In the genomic region with DNA sequence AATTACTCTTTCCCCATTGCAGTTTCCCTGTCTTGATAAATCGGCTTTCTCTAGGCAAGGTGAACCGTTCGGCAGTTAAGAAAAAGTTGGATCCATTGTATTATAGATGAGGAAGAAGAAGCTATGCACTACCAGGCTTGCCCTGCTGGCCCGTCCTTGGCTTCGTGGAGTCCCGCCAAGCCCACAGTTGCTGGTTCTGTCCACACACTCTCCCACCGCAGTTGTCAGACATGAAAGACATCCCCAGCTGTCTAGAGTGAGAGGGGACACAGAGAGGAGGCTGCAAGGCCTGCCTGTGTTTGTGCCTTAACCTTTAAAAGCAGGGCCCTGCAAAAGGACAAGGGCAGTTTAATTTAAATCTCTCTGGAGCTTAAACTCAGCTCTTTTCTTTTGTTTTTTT, we compare ENCODE assay signal across 19 cellular contexts. TPM values are rescaled to one million over a fixed set of nuclear protein-coding genes. Genes with fewer than 3 reads are reported as not detected.
DNase-seq lines count a peak whose midpoint lies in the region; ATAC-seq, FAIRE-seq and TF ChIP-seq lines count a peak whose summit lies in the region.
"Had no signal": no experiment of that assay in that cellular context is flagged by ENCODE, and none has a peak within 500 bp of the region (broad histone marks: within the 10 kb centered on the region; RNA-seq: fewer than 3 reads in every experiment).

No MANE protein-coding gene starts in this region.

- H3K36me3 ChIP-seq in liver (ENCODE audit: control insufficient read depth in 4 of 4, insufficient read depth in 3 of 4, low read depth in 1 of 4, low read length in 3 of 4) (no peaks in the 10 kb centered on the region), HepG2 (replicated peaks in 1 of 2; ENCODE audit: control insufficient read depth in 1 of 2, insufficient read depth in 2 of 2, low read length in 2 of 2) (no peaks in the 10 kb centered on the region)
- H3K36me3 ChIP-seq: tibial artery had no signal

- no peaks in the 10 kb centered on the region for H4K20me1 ChIP-seq in HepG2 (ENCODE audit: insufficient read depth, low read length)

- H3K4me1 Mint-ChIP-seq in WTC11, result peaks cover 44% of the 10 kb centered on the region
- H3K4me1 Mint-ChIP-seq in stimulated activated memory B cell treated with anti-CD40 and anti-IgM and Interleukin-4, amounts not matched to agents 10 μg/mL and 1 μg/mL and 100 μg/mL, for 72 hours, result peaks cover 34% of the 10 kb centered on the region

- no peak overlapping the region for H3K27ac Mint-ChIP-seq in WTC11
- H3K27ac Mint-ChIP-seq in stimulated activated memory B cell treated with anti-CD40 and anti-IgM and Interleukin-4, amounts not matched to agents 10 μg/mL and 1 μg/mL and 100 μg/mL, for 72 hours, result peak overlapping the region; percentile 64
- H3K27ac Mint-ChIP-seq: dendritic cell treated with granulocyte-macrophage colony-stimulating factor and Interleukin-4, amounts not matched to agents 40 ng/mL and 50 ng/mL, for 4 days; progenitor cell of endocrine pancreas had no signal

- H3K9me3 Mint-ChIP-seq in WTC11, result peaks cover under 1% of the 10 kb centered on the region; the same call in 1 of the 2 replicates
- H3K9me3 Mint-ChIP-seq in stimulated activated memory B cell treated with anti-CD40 and anti-IgM and Interleukin-4, amounts not matched to agents 10 μg/mL and 1 μg/mL and 100 μg/mL, for 72 hours, result no peaks in the 10 kb centered on the region
- H3K9me3 Mint-ChIP-seq: dendritic cell treated with granulocyte-macrophage colony-stimulating factor and Interleukin-4, amounts not matched to agents 40 ng/mL and 50 ng/mL, for 4 days; naive thymus-derived CD4-positive, alpha-beta T cell; stimulated activated naive B cell treated with anti-CD40 and anti-IgM and Interleukin-4, amounts not matched to agents 10 μg/mL and 1 μg/mL and 100 μg/mL, for 72 hours had no signal

- no peaks in the 10 kb centered on the region for H3K36me3 Mint-ChIP-seq in WTC11
- no peaks in the 10 kb centered on the region for H3K36me3 Mint-ChIP-seq in stimulated activated memory B cell treated with anti-CD40 and anti-IgM and Interleukin-4, amounts not matched to agents 10 μg/mL and 1 μg/mL and 100 μg/mL, for 72 hours
- H3K36me3 Mint-ChIP-seq: naive thymus-derived CD4-positive, alpha-beta T cell; stimulated activated naive B cell treated with anti-CD40 and anti-IgM and Interleukin-4, amounts not matched to agents 10 μg/mL and 1 μg/mL and 100 μg/mL, for 72 hours had no signal

- no peak overlapping the region for H3K4me2 ChIP-seq in HepG2 (ENCODE audit: low read depth, low read length)

- in situ Hi-C loops in HepG2 (cut with HindIII; ENCODE audit: extremely low pct_ligation_motif_present, low pct_unique_long_range_greater_than_20kb), result no loop called here

- H3K9ac ChIP-seq in liver (ENCODE audit: low read depth in 1 of 2, low read length in 2 of 2) (no peak overlapping the region), HepG2 (ENCODE audit: insufficient read depth, low read depth, low read length) (no peak overlapping the region)

- no peaks in the 10 kb centered on the region for H3K27me3 Mint-ChIP-seq in WTC11 (ENCODE audit: low read depth)
- H3K27me3 Mint-ChIP-seq in stimulated activated memory B cell treated with anti-CD40 and anti-IgM and Interleukin-4, amounts not matched to agents 10 μg/mL and 1 μg/mL and 100 μg/mL, for 72 hours, result no peaks in the 10 kb centered on the region
- H3K27me3 Mint-ChIP-seq: dendritic cell treated with granulocyte-macrophage colony-stimulating factor and Interleukin-4, amounts not matched to agents 40 ng/mL and 50 ng/mL, for 4 days; naive thymus-derived CD4-positive, alpha-beta T cell; progenitor cell of endocrine pancreas; stimulated activated naive B cell treated with anti-CD40 and anti-IgM and Interleukin-4, amounts not matched to agents 10 μg/mL and 1 μg/mL and 100 μg/mL, for 72 hours had no signal

- H3K9me3 ChIP-seq in liver (ENCODE audit: control insufficient read depth in 4 of 4, low read length in 3 of 4) (no peaks in the 10 kb centered on the region), HepG2 (ENCODE audit: low read length) (no peaks in the 10 kb centered on the region)
- H3K9me3 ChIP-seq: Caco-2, tibial artery had no signal

- CTCF ChIA-PET in HepG2 (lab: Yijun Ruan, JAX; ENCODE audit: low intra/inter-chr PET ratio, low total read pairs), result no interaction called here
- CTCF ChIA-PET in WTC11 (lab: Charles Lee), result interaction anchor here (1.6 to 1.9 kb wide), 2 partner anchors 9 to 47 kb away, joined by 7 read pairs; partner anchors contain the start of gene PLCL2

- TF ChIP-seq POLR2A in HepG2 (IDR thresholded peaks at IDR 0.05; ENCODE audit: insufficient read depth in 1 of 2, low read depth in 2 of 2, low read length in 2 of 2), result no peak

- H3K79me2 ChIP-seq in HepG2 (ENCODE audit: insufficient read depth, low read length), result no peaks in the 10 kb centered on the region

- BruUV-seq in HepG2 (replicated peaks; lab: Mats Ljungman, UMichigan), result no TSS peak

- DNase-seq in HepG2 (ENCODE audit: low spot score) (no peak), WTC11 (ENCODE audit: low spot score) (no peak), left lobe of liver (ENCODE audit: low spot score) (peak; percentile 56), cerebellum (ENCODE audit: low spot score) (no peak), NCI-H1092 treated with DMSO at 0.1 percent for 48 hours (lab: John Stamatoyannopoulos, UW) (no peak)
- DNase-seq in effector CD4-positive, alpha-beta T cell, result no peak
- DNase-seq: Caco-2; GOT3; naive thymus-derived CD4-positive, alpha-beta T cell; NCI-H1417; NCI-H2171; stimulated activated naive B cell treated with anti-CD40 and anti-IgM and Interleukin-4, amounts not matched to agents 10 μg/mL and 1 μg/mL and 100 μg/mL, for 72 hours had no signal

- H3K27ac ChIP-seq in liver (ENCODE audit: low read depth in 1 of 2, low read length in 2 of 2) (peak overlapping the region; percentile 88 to 92), HepG2 (ENCODE audit: extremely low read length, insufficient read depth, low read length) (no peak overlapping the region)
- H3K27ac ChIP-seq: epithelial cell of prostate, tibial artery had no signal

- no peak for TF ChIP-seq RAD21 in liver (IDR thresholded peaks at IDR 0.05)
- TF ChIP-seq RAD21 in HepG2 (CRISPR knock-in tag; IDR thresholded peaks at IDR 0.05), result no peak

- intact Hi-C loops in HepG2 (cut with micrococcal nuclease; ENCODE audit: unreplicated experiment), result no loop called here

- POLR2A ChIA-PET in HepG2 (lab: Yijun Ruan, JAX), result no interaction called here
- POLR2A ChIA-PET in WTC11 (lab: Charles Lee), result interaction anchor here (0.6 kb wide), 1 partner anchor 27 kb away, joined by 4 read pairs; no protein-coding TSS in a partner anchor

- TF ChIP-seq EP300 in HepG2 (IDR thresholded peaks at IDR 0.05; ENCODE audit: low read depth in 2 of 2, low read length in 2 of 2) (no peak), HepG2 (CRISPR knock-in tag; IDR thresholded peaks at IDR 0.05; ENCODE audit: borderline replicate concordance) (no peak)

- H3K27me3 ChIP-seq in liver (ENCODE audit: control insufficient read depth in 4 of 4, insufficient read depth in 4 of 4, low read length in 3 of 4) (no peaks in the 10 kb centered on the region), HepG2 (ENCODE audit: control insufficient read depth in 1 of 2, insufficient read depth in 2 of 2, low read length in 2 of 2) (peaks cover 0 to 5% of the 10 kb centered on the region in 2 experiments; a peak in 3 of 5 replicates)
- H3K27me3 ChIP-seq: tibial artery had no signal

- H3K4me3 ChIP-seq in liver (ENCODE audit: low read depth in 1 of 3, low read length in 3 of 3) (no peak overlapping the region), HepG2 (replicated peaks in 1 of 3; ENCODE audit: insufficient read depth in 1 of 3, low read depth in 2 of 3, low read length in 3 of 3) (no peak overlapping the region)
- H3K4me3 ChIP-seq: tibial artery had no signal

- no peak for TF ChIP-seq CTCF in liver (IDR thresholded peaks at IDR 0.05; ENCODE audit: low read depth, low read length, missing input control)
- no peak for TF ChIP-seq CTCF in HepG2 (CRISPR knock-in tag; IDR thresholded peaks at IDR 0.05)
- TF ChIP-seq CTCF in WTC11 (IDR thresholded peaks at IDR 0.05), result no peak

- no peak for FAIRE-seq in HepG2 (lab: Jason Lieb, UNC)

- H3K4me1 ChIP-seq in liver (ENCODE audit: control insufficient read depth in 4 of 4, insufficient read depth in 4 of 4, low read length in 3 of 4) (peaks cover 6 to 49% (median 27%) of the 10 kb centered on the region in 4 donors), HepG2 (ENCODE audit: insufficient read depth, low read length) (no peaks in the 10 kb centered on the region)
- H3K4me1 ChIP-seq: Caco-2, tibial artery had no signal

- H3K4me3 Mint-ChIP-seq in WTC11, result no peak overlapping the region
- no peak overlapping the region for H3K4me3 Mint-ChIP-seq in stimulated activated memory B cell treated with anti-CD40 and anti-IgM and Interleukin-4, amounts not matched to agents 10 μg/mL and 1 μg/mL and 100 μg/mL, for 72 hours
- H3K4me3 Mint-ChIP-seq: dendritic cell treated with granulocyte-macrophage colony-stimulating factor and Interleukin-4, amounts not matched to agents 40 ng/mL and 50 ng/mL, for 4 days had no signal

- ATAC-seq in HepG2 (no peak), WTC11 (peak; percentile 28), left lobe of liver (peak; percentile 15)
- no peak for ATAC-seq in stimulated activated memory B cell treated with anti-CD40 and anti-IgM and Interleukin-4, amounts not matched to agents 10 μg/mL and 1 μg/mL and 100 μg/mL, for 72 hours
- ATAC-seq: naive thymus-derived CD4-positive, alpha-beta T cell; stimulated activated naive B cell treated with anti-CD40 and anti-IgM and Interleukin-4, amounts not matched to agents 10 μg/mL and 1 μg/mL and 100 μg/mL, for 72 hours had no signal

- 67% methylated on average over 7 of the region's 7 CpGs for WGBS in liver
- 48% methylated on average over 7 of the region's 7 CpGs for WGBS in HepG2 (ENCODE audit: low lambda C conversion rate)

- H2AFZ ChIP-seq in HepG2 (ENCODE audit: low read length), result no peak overlapping the region

RNA-seq across cellular contexts. Expression of gene PLCL2, which starts 47.2 kb away (rescaled TPM):
- total RNA-seq in liver (10 to 100 TPM; 16.3 to 16.5 TPM), HepG2 (2016; rRNA removed; fragmentation: Illumina TruSeq; extraction: Trizol) (not detected in 2 replicates), WTC11 (2021) (9.1 to 11.8 TPM (median 10.4 TPM) in 3 replicates), left lobe of liver (5.6 TPM), cerebellum (54.8 TPM)
- polyA plus RNA-seq in liver (1 to 10 TPM; 1.5 to 2.6 TPM), HepG2 (2011; rRNA removed) (not detected in 2 replicates)
- total RNA-seq in HepG2 (2016; cell fraction: cytosol; rRNA removed; fragmentation: Illumina TruSeq; extraction: Trizol; ENCODE audit: low read depth), result not detected in 2 replicates
- 0.04 TPM in 1 of 2 replicates, not detected in the other for total RNA-seq in HepG2 (2016; cell fraction: insoluble cytoplasmic fraction; rRNA removed; fragmentation: Illumina TruSeq; extraction: Trizol)
- total RNA-seq in HepG2 (2016; cell fraction: membrane; rRNA removed; fragmentation: Illumina TruSeq; extraction: Trizol), result not detected in 2 replicates
- not detected in 2 replicates for total RNA-seq in HepG2 (2016; cell fraction: nucleus; rRNA removed; fragmentation: Illumina TruSeq; extraction: Trizol)
- polyA plus RNA-seq in HepG2 (2011; cell fraction: cytosol; rRNA removed), result not detected in 2 replicates
- polyA plus RNA-seq in HepG2 (2011; cell fraction: nucleus; rRNA removed), result not detected in 2 replicates
- not detected in 2 replicates for polyA plus RNA-seq in HepG2 (2012)
- polyA plus RNA-seq in HepG2 (2016; cell fraction: cytosol; fragmentation: Illumina TruSeq; extraction: Trizol; ENCODE audit: low read depth), result not detected in 2 replicates
- polyA plus RNA-seq in HepG2 (2016; cell fraction: insoluble cytoplasmic fraction; fragmentation: Illumina TruSeq; extraction: Trizol; ENCODE audit: low read depth), result not detected in 2 replicates
- polyA plus RNA-seq in HepG2 (2016; cell fraction: membrane; fragmentation: Illumina TruSeq; extraction: Trizol; ENCODE audit: low read depth), result not detected in 2 replicates
- polyA plus RNA-seq in HepG2 (2016; cell fraction: nucleus; fragmentation: Illumina TruSeq; extraction: Trizol; ENCODE audit: insufficient read depth, low read depth), result not detected in 2 replicates
- 5.6 TPM in 1 of 2 replicates, not detected in the other for polyA minus RNA-seq in HepG2 (2011; rRNA and poly(A)+ RNA removed; ENCODE audit: low replicate concordance)
- polyA minus RNA-seq in HepG2 (2011; cell fraction: cytosol; rRNA and poly(A)+ RNA removed), result not detected in 2 replicates
- not detected in 2 replicates for polyA minus RNA-seq in HepG2 (2011; cell fraction: nucleus; rRNA and poly(A)+ RNA removed)
- total RNA-seq: G401 had no signal

Comparison
In these comparisons a context has a peak if more than half of its experiments do, and no peak if none do; other contexts are left out.
1. ATAC-seq: peak in WTC11 (single experiment) and left lobe of liver (single experiment); none in HepG2 (single experiment) and stimulated activated memory B cell treated with anti-CD40 and anti-IgM and Interleukin-4, amounts not matched to agents 10 μg/mL and 1 μg/mL and 100 μg/mL, for 72 hours (single experiment).